ENCODE assay signal across 8 cellular contexts in the genomic region with DNA sequence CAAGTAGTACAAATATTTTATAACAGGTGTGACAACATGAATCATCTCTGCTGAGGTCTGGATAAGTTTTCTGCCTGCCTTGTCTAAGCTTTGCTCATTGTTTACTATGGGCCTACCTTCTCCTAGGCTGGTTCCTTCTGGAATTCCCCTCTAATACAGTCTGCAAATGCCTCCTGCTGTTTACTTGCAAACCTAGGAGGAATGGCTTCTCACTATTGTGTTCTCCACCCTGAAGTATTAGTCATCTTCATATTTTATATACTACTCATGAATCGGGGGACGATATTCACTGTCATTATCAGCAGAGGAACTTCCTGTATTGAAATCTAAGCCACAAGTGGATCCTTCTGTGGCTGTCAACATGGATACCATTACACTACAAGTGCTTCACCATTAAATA.
DNase-seq lines count a peak whose midpoint lies in the region; ATAC-seq and TF ChIP-seq lines count a peak whose summit lies in the region.

No MANE protein-coding gene starts in this region.

- peak overlapping the region; percentile 44 for H3K27ac Mint-ChIP-seq in central memory CD8-positive, alpha-beta T cell (ENCODE audit: low read depth)
- peak overlapping the region in 6 of 10 donors; percentile 5 to 87 (median 43) for H3K27ac Mint-ChIP-seq in naive thymus-derived CD8-positive, alpha-beta T cell
- no peak overlapping the region for H3K27ac Mint-ChIP-seq in glutamatergic neuron (ENCODE audit: unreplicated experiment)

- no peak overlapping the region for H2AFZ ChIP-seq in DND-41 (ENCODE audit: low read depth, low read length)

- peaks cover 6% of the 10 kb centered on the region for H3K36me3 Mint-ChIP-seq in central memory CD8-positive, alpha-beta T cell (ENCODE audit: insufficient read depth)
- H3K36me3 Mint-ChIP-seq in naive thymus-derived CD8-positive, alpha-beta T cell, result peaks cover 6 to 45% (median 27%) of the 10 kb centered on the region in 3 donors
- no peaks in the 10 kb centered on the region for H3K36me3 Mint-ChIP-seq in glutamatergic neuron (ENCODE audit: unreplicated experiment)

- TF ChIP-seq CTCF in DND-41 (IDR thresholded peaks at IDR 0.05; ENCODE audit: borderline replicate concordance, extremely low read depth, low read length, poor library complexity, severe bottlenecking) (no peak), NB4 (IDR thresholded peaks at IDR 0.05; ENCODE audit: low read depth, low read length) (no peak), glutamatergic neuron (IDR thresholded peaks at IDR 0.05; ENCODE audit: partially characterized antibody, unreplicated experiment) (no peak)

- no peak overlapping the region for H3K4me2 ChIP-seq in DND-41 (ENCODE audit: insufficient read depth, low read length)

- H3K27ac ChIP-seq in DND-41 (ENCODE audit: low read length), result no peak overlapping the region

- POLR2A ChIA-PET in naive thymus-derived CD8-positive, alpha-beta T cell (lab: Charles Lee), result interaction anchor here (0.9 kb wide), 1 partner anchor 197 kb away, joined by 3 read pairs; no protein-coding TSS in a partner anchor

- H3K27me3 ChIP-seq in DND-41 (ENCODE audit: insufficient read depth, low read length, poor library complexity), result no peaks in the 10 kb centered on the region

- no peaks in the 10 kb centered on the region for H3K9me3 ChIP-seq in DND-41 (ENCODE audit: insufficient read depth, low read length, severe bottlenecking)

- 0 out of 3 replicates have a peak, but pooled peaks have one; percentile 33 for ATAC-seq in DND-41 (ENCODE audit: insufficient read depth, low read depth)
- peak; percentile 58 for ATAC-seq in central memory CD8-positive, alpha-beta T cell (replicated peaks; ENCODE audit: extremely low read depth, poor library complexity, severe bottlenecking)
- ATAC-seq in naive thymus-derived CD8-positive, alpha-beta T cell, result peak in 1 of 2 donors; percentile 20

- DNase-seq in DND-41 (no peak), NB4 (ENCODE audit: low read depth) (peak; percentile 9), NCI-H2227 (lab: John Stamatoyannopoulos, UW; ENCODE audit: unreplicated experiment) (no peak), DMS 273 (lab: John Stamatoyannopoulos, UW; ENCODE audit: unreplicated experiment) (no peak), glutamatergic neuron (no peak)
- DNase-seq in central memory CD8-positive, alpha-beta T cell (ENCODE audit: low spot score in 2 of 2), result no peak
- no peak for DNase-seq in naive thymus-derived CD8-positive, alpha-beta T cell
- DNase-seq in activated CD4-positive, alpha-beta T cell treated with anti-CD3 and anti-CD28 coated beads for 4 hours, result no peak

- no peak overlapping the region for H3K4me3 Mint-ChIP-seq in central memory CD8-positive, alpha-beta T cell
- peak overlapping the region in 1 of 10 donors; percentile 55 for H3K4me3 Mint-ChIP-seq in naive thymus-derived CD8-positive, alpha-beta T cell
- H3K4me3 Mint-ChIP-seq in glutamatergic neuron (ENCODE audit: unreplicated experiment), result no peak overlapping the region

- H3K4me1 ChIP-seq in DND-41 (ENCODE audit: insufficient read depth, low read length), result no peaks in the 10 kb centered on the region

- H3K36me3 ChIP-seq in DND-41 (ENCODE audit: insufficient read depth, low read length), result peaks cover 4% of the 10 kb centered on the region; the same call in 1 of the 2 replicates

- H3K79me2 ChIP-seq in DND-41 (ENCODE audit: insufficient read depth, low read length), result no peaks in the 10 kb centered on the region

- H3K9me3 Mint-ChIP-seq in central memory CD8-positive, alpha-beta T cell, result no peaks in the 10 kb centered on the region
- no peaks in the 10 kb centered on the region for H3K9me3 Mint-ChIP-seq in naive thymus-derived CD8-positive, alpha-beta T cell
- no peaks in the 10 kb centered on the region for H3K9me3 Mint-ChIP-seq in glutamatergic neuron (ENCODE audit: unreplicated experiment)

- H3K9ac ChIP-seq in DND-41 (ENCODE audit: low read depth, low read length), result no peak overlapping the region

- no peaks in the 10 kb centered on the region for H4K20me1 ChIP-seq in DND-41 (ENCODE audit: insufficient read depth, low read length)

- H3K4me3 ChIP-seq in DND-41 (ENCODE audit: low read depth in 1 of 2, low read length in 2 of 2) (no peak overlapping the region), NB4 (ENCODE audit: low read depth, low read length) (no peak overlapping the region)

- H3K27me3 Mint-ChIP-seq in central memory CD8-positive, alpha-beta T cell, result no peaks in the 10 kb centered on the region
- H3K27me3 Mint-ChIP-seq in naive thymus-derived CD8-positive, alpha-beta T cell, result no peaks in the 10 kb centered on the region
- H3K27me3 Mint-ChIP-seq in glutamatergic neuron (ENCODE audit: unreplicated experiment), result peaks cover 2% of the 10 kb centered on the region

- TF ChIP-seq POLR2A in NB4 (IDR thresholded peaks at IDR 0.05; ENCODE audit: extremely low read depth, insufficient read length), result no peak

- H3K4me1 Mint-ChIP-seq in central memory CD8-positive, alpha-beta T cell, result peaks cover 50% of the 10 kb centered on the region
- H3K4me1 Mint-ChIP-seq in naive thymus-derived CD8-positive, alpha-beta T cell, result peaks cover 14 to 46% (median 38%) of the 10 kb centered on the region in 4 donors
- peaks cover 4% of the 10 kb centered on the region for H3K4me1 Mint-ChIP-seq in glutamatergic neuron (ENCODE audit: low read depth, unreplicated experiment)
